In the genomic region with DNA sequence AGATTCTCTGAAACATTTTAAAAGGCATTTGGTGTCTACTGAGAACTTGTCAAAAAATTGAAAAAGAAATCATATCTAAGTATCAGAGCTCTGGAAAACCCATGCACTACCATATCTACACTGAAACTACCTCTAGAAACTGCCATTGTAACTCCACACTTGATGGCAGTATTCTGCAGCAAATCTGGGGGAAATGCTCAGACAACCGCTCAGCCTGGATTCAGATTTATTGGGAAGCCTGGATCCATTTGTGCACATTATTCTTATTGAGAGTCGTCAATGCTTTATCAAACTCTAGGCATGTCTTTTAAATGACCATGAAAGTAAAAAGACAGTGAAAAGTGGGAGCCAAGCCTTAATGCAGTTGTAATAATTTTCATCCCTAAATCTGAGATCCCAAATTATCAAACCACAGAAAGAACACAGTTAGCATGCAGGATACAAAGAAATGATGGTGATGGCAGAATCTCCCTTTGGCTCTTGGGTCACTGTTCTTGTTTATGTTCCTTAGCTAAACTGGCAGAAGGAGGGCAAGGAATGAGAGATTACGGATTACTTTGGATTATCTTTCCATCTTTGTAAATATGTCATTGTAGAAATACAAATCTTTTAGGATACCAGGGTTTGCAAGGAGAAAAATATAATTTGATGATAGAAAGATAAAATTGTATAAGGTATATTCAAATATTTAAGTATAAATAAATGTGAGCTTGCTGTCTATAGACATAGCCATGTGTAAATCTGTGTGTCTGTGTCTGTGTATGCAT, we compare ENCODE assay signal across 11 cellular contexts.
DNase-seq lines count a peak whose midpoint lies in the region; ATAC-seq and TF ChIP-seq lines count a peak whose summit lies in the region.
"Had no signal": no experiment of that assay in that cellular context is flagged by ENCODE, and none has a peak within 500 bp of the region (broad histone marks: within the 10 kb centered on the region; RNA-seq: fewer than 3 reads in every experiment).

No MANE protein-coding gene starts in this region.

- ATAC-seq in HG03025 (IDR thresholded peaks at IDR 0.05; ENCODE audit: low FRiP score, unreplicated experiment) (no peak), HG02763 (IDR thresholded peaks at IDR 0.05; ENCODE audit: unreplicated experiment) (no peak), HG03378 (IDR thresholded peaks at IDR 0.05; ENCODE audit: unreplicated experiment) (no peak)
- ATAC-seq: stimulated activated naive CD8-positive, alpha-beta T cell treated with anti-CD3 and anti-CD28 coated beads, Interleukin-15, amount 100 ng/mL, for 72 hours had no signal

- TF ChIP-seq CTCF in GM10266 (IDR thresholded peaks at IDR 0.05; ENCODE audit: control insufficient read depth, insufficient read depth, low read depth, missing control alignments): no peak

- DNase-seq in Ammon's horn (ENCODE audit: low spot score): peak; percentile 66
- peak; percentile 43 for DNase-seq in NCI-H128 (lab: John Stamatoyannopoulos, UW; ENCODE audit: unreplicated experiment)
- DNase-seq in dedifferentiated amniotic fluid mesenchymal stem cell (ENCODE audit: extremely low spot score): peak; percentile 39
- DNase-seq in medulla oblongata (ENCODE audit: extremely low spot score): peak; percentile 41
- DNase-seq in GM10266 (ENCODE audit: extremely low spot score): no peak
- DNase-seq: activated naive CD8-positive, alpha-beta T cell treated with anti-CD3 and anti-CD28 coated beads, Interleukin-2, amount 10 ng/mL, durations not matched to agents 7 days and 5 days; sigmoid colon; stimulated activated naive CD8-positive, alpha-beta T cell treated with anti-CD3 and anti-CD28 coated beads, Interleukin-15, amount 100 ng/mL, for 72 hours had no signal
